ENCODE assay signal across 8 cellular contexts in genomic region chr6:139291813-139292619, GRCh38. TPM values are rescaled to one million over a fixed set of nuclear protein-coding genes. Genes with fewer than 3 reads are reported as not detected.
DNase-seq lines count a peak whose midpoint lies in the region; FAIRE-seq and TF ChIP-seq lines count a peak whose summit lies in the region.

Gene TXLNB, minus strand, starts transcription at chr6:139291998. Its CDS starts 3,099 bp downstream, at chr6:139288899.

- H2AK5ac ChIP-seq in H9 (ENCODE audit: insufficient read length, low read length): no peak within 1 kb of the TSS

- H3K56ac ChIP-seq in H9 (ENCODE audit: insufficient read length, low read depth, low read length): no peak within 1 kb of the TSS

- no peak within 1 kb of the TSS for H4K8ac ChIP-seq in H9 (replicated peaks; ENCODE audit: insufficient read length, low read depth, low read length)

- H3K27ac ChIP-seq in H9 (ENCODE audit: insufficient read length, low read depth, low read length): no peak within 1 kb of the TSS

- no peak within 1 kb of the TSS for H2BK12ac ChIP-seq in H9 (ENCODE audit: insufficient read length, low read depth, low read length)

- POLR2A ChIA-PET in activated CD4-positive, alpha-beta T cell treated with anti-CD3 and anti-CD28 coated beads, Interleukin-2, amount 10 ng/mL, durations not matched to agents 7 days and 5 days (lab: Charles Lee): no interaction called here

- H3K27ac Mint-ChIP-seq in H9: peak within 1 kb of the TSS; percentile 78 to 94 (median 87)
- peak within 1 kb of the TSS; percentile 96 for H3K27ac Mint-ChIP-seq in activated CD4-positive, alpha-beta T cell treated with anti-CD3 and anti-CD28 coated beads, Interleukin-2, amount 10 ng/mL, durations not matched to agents 7 days and 5 days

- 0 out of 2 replicates have a peak within 1 kb of the TSS, but pooled peaks have one; percentile 24 for H3K14ac ChIP-seq in H9 (ENCODE audit: insufficient read depth, low read length)

- H4K5ac ChIP-seq in H9 (ENCODE audit: insufficient read length, low read depth, low read length): no peak within 1 kb of the TSS

- no peaks in the 10 kb centered on the region for H3K27me3 Mint-ChIP-seq in H9 (ENCODE audit: low read depth)
- H3K27me3 Mint-ChIP-seq in activated CD4-positive, alpha-beta T cell treated with anti-CD3 and anti-CD28 coated beads, Interleukin-2, amount 10 ng/mL, durations not matched to agents 7 days and 5 days: no peaks in the 10 kb centered on the region

- H3K27me3 ChIP-seq in H9 (ENCODE audit: insufficient read depth, low read length): no peaks in the 10 kb centered on the region

- no peak within 1 kb of the TSS for H3K4me3 Mint-ChIP-seq in H9
- peak within 1 kb of the TSS; percentile 70 for H3K4me3 Mint-ChIP-seq in activated CD4-positive, alpha-beta T cell treated with anti-CD3 and anti-CD28 coated beads, Interleukin-2, amount 10 ng/mL, durations not matched to agents 7 days and 5 days

- H4K91ac ChIP-seq in H9 (ENCODE audit: insufficient read length, low read depth, low read length): no peak within 1 kb of the TSS

- no peaks in the 10 kb centered on the region for H3K23me2 ChIP-seq in H9 (ENCODE audit: insufficient read length, low read depth, low read length, poor library complexity, severe bottlenecking)

- no peak within 1 kb of the TSS for H3K18ac ChIP-seq in H9 (ENCODE audit: insufficient read length, low read depth, low read length)

- no CpG with 5 or more reads among the region's 13 CpGs for WGBS in H9 (ENCODE audit: extremely low coverage, insufficient read length, low lambda C conversion rate)

- no peak within 1 kb of the TSS for H3K23ac ChIP-seq in H9 (ENCODE audit: insufficient read length, low read depth, low read length)

- DNase-seq in GM13976 (ENCODE audit: low spot score) (peak; percentile 38), H9 (peak; percentile 43), NB4 (ENCODE audit: low read depth) (peak; percentile 94), ecto neural progenitor cell (ENCODE audit: low spot score) (peak; percentile 71), mucosa of gallbladder (ENCODE audit: low spot score) (peak; percentile 72), D721Med (ENCODE audit: insufficient read length, low spot score) (no peak)
- DNase-seq in activated CD4-positive, alpha-beta T cell treated with anti-CD3 and anti-CD28 coated beads, Interleukin-2, amount 10 ng/mL, durations not matched to agents 7 days and 5 days: peak; percentile 92
- peak; percentile 44 to 65 for DNase-seq in stimulated activated CD8-positive, alpha-beta memory T cell treated with anti-CD3 and anti-CD28 coated beads, Interleukin-4, amount 100 ng/mL, for 1 hour (ENCODE audit: low read depth in 2 of 2, low spot score in 1 of 2)

- no peak within 1 kb of the TSS for H3T11ph ChIP-seq in H9 (ENCODE audit: low read length)

- H2BK15ac ChIP-seq in H9 (ENCODE audit: low read depth, low read length): no peak within 1 kb of the TSS

- no peak within 1 kb of the TSS for H2BK120ac ChIP-seq in H9 (ENCODE audit: low read depth, low read length, poor library complexity, severe bottlenecking)

- no peak within 1 kb of the TSS for H3K4ac ChIP-seq in H9 (ENCODE audit: low read depth, low read length)

- FAIRE-seq in D721Med (lab: Jason Lieb, UNC): no peak

- H3K9ac ChIP-seq in H9 (ENCODE audit: extremely low read depth, insufficient read length, low read length): no peak within 1 kb of the TSS

- H2BK5ac ChIP-seq in H9 (ENCODE audit: insufficient read length, low read length): no peak within 1 kb of the TSS

- peaks cover 10% of the 10 kb centered on the region for H3K4me1 ChIP-seq in H9 (ENCODE audit: insufficient read depth, low read length)

- TF ChIP-seq POLR2A in NB4 (IDR thresholded peaks at IDR 0.05; ENCODE audit: extremely low read depth, insufficient read length): no peak

- no peak within 1 kb of the TSS for H2AFZ ChIP-seq in H9 (ENCODE audit: low read length)

- H3K9me3 Mint-ChIP-seq in H9: no peaks in the 10 kb centered on the region; a peak in 1 of 5 replicates
- peaks cover 7% of the 10 kb centered on the region for H3K9me3 Mint-ChIP-seq in activated CD4-positive, alpha-beta T cell treated with anti-CD3 and anti-CD28 coated beads, Interleukin-2, amount 10 ng/mL, durations not matched to agents 7 days and 5 days

- H3K36me3 Mint-ChIP-seq in H9 (ENCODE audit: insufficient read depth in 1 of 3, low read depth in 3 of 3): peaks cover 0 to 11% (median 0%) of the 10 kb centered on the region in 3 experiments; a peak in 2 of 7 replicates
- peaks cover 10% of the 10 kb centered on the region for H3K36me3 Mint-ChIP-seq in activated CD4-positive, alpha-beta T cell treated with anti-CD3 and anti-CD28 coated beads, Interleukin-2, amount 10 ng/mL, durations not matched to agents 7 days and 5 days (ENCODE audit: low read depth)

- no peaks in the 10 kb centered on the region for H3K79me1 ChIP-seq in H9 (ENCODE audit: insufficient read depth, low read depth, low read length, poor library complexity, severe bottlenecking)

- TF ChIP-seq CTCF in GM13976 (IDR thresholded peaks at IDR 0.05; ENCODE audit: borderline replicate concordance, control extremely low read depth, extremely low read depth, insufficient read depth, missing control alignments) (peak; percentile 10), H9 (conservative IDR thresholded peaks at IDR 0.05) (no peak), NB4 (IDR thresholded peaks at IDR 0.05; ENCODE audit: low read depth, low read length) (peak; percentile 3), D721Med (IDR thresholded peaks at IDR 0.05; ENCODE audit: insufficient read depth, missing control alignments) (no peak)

- peaks cover 21 to 28% of the 10 kb centered on the region in 2 experiments for H3K4me1 Mint-ChIP-seq in H9
- H3K4me1 Mint-ChIP-seq in activated CD4-positive, alpha-beta T cell treated with anti-CD3 and anti-CD28 coated beads, Interleukin-2, amount 10 ng/mL, durations not matched to agents 7 days and 5 days: peaks cover 51% of the 10 kb centered on the region

- no peaks in the 10 kb centered on the region for H3K9me3 ChIP-seq in H9 (ENCODE audit: control insufficient read depth, low read depth, low read length)

- in situ Hi-C loops in GM13976 (cut with MboI; ENCODE audit: low sequenced_read_pairs, unreplicated experiment): no loop called here

- CTCF ChIA-PET in activated CD4-positive, alpha-beta T cell treated with anti-CD3 and anti-CD28 coated beads, Interleukin-2, amount 10 ng/mL, durations not matched to agents 7 days and 5 days (lab: Charles Lee): interaction anchor here (0.7 to 2.2 kb wide), 12 partner anchors 10 to 167 kb away, joined by 3 to 7 read pairs (median 4); partner anchors contain the start of gene CITED2

- H3K4me3 ChIP-seq in NB4 (ENCODE audit: low read depth, low read length): peak within 1 kb of the TSS; percentile 53

- no peak within 1 kb of the TSS for H3K4me2 ChIP-seq in H9 (ENCODE audit: insufficient read depth, insufficient read length, low read length)

- H2BK20ac ChIP-seq in H9 (ENCODE audit: low read depth, low read length, poor library complexity, severe bottlenecking): no peak within 1 kb of the TSS

- H3K79me2 ChIP-seq in H9 (ENCODE audit: insufficient read depth, low read length): no peaks in the 10 kb centered on the region

- no peaks in the 10 kb centered on the region for H4K20me1 ChIP-seq in H9 (ENCODE audit: control insufficient read depth, insufficient read depth, insufficient read length)

RNA-seq across cellular contexts. Expression of gene TXLNB, which starts in this region (rescaled TPM):
- total RNA-seq in H9 (2021): 0.04 TPM in 1 of 2 replicates, not detected in the other
- under 1 TPM; 0.35 TPM for total RNA-seq in activated CD4-positive, alpha-beta T cell treated with anti-CD3 and anti-CD28 coated beads, Interleukin-2, amount 10 ng/mL, durations not matched to agents 7 days and 5 days
- 0.75 TPM for total RNA-seq in mucosa of gallbladder

Comparison
In these comparisons a context has a peak if more than half of its experiments do, and no peak if none do; other contexts are left out.
1. Peak in DNase-seq in H9; RNA of the gene not detected or under 1 TPM.
2. Peak in DNase-seq in activated CD4-positive, alpha-beta T cell treated with anti-CD3 and anti-CD28 coated beads, Interleukin-2, amount 10 ng/mL, durations not matched to agents 7 days and 5 days; RNA of the gene not detected or under 1 TPM.
3. Peak in DNase-seq in mucosa of gallbladder; RNA of the gene not detected or under 1 TPM.
4. CTCF ChIP-seq: peak in GM13976 (single experiment) and NB4 (single experiment); none in H9 (single experiment) and D721Med (single experiment).